Comparison of ENCODE assay signal across 8 cellular contexts in genomic region chr1:116417678-116418077, GRCh38.
DNase-seq lines count a peak whose midpoint lies in the region; ATAC-seq and TF ChIP-seq lines count a peak whose summit lies in the region.

No MANE protein-coding gene starts in this region.

- no peaks in the 10 kb centered on the region for H3K27me3 ChIP-seq in DOHH2 (ENCODE audit: control insufficient read depth, low read length)

- H3K36me3 ChIP-seq in DOHH2 (ENCODE audit: control insufficient read depth, low read length) (peaks cover 3% of the 10 kb centered on the region), SK-N-MC (ENCODE audit: insufficient read depth, low read length) (no peaks in the 10 kb centered on the region)

- peaks cover 23% of the 10 kb centered on the region for H3K4me1 ChIP-seq in DOHH2 (ENCODE audit: control insufficient read depth, low read length)

- no peaks in the 10 kb centered on the region for H3K9me2 ChIP-seq in DOHH2 (replicated peaks; ENCODE audit: control insufficient read depth, low read length)

- H3K9me3 ChIP-seq in DOHH2 (ENCODE audit: control insufficient read depth, insufficient read depth, low read length), result no peaks in the 10 kb centered on the region
- H3K9me3 ChIP-seq in SK-N-MC (ENCODE audit: low read depth, low read length), result no peaks in the 10 kb centered on the region

- 0 out of 2 replicates have a peak, but pooled peaks cover 2% of the 10 kb centered on the region for H3F3A ChIP-seq in DOHH2 (ENCODE audit: control insufficient read depth, insufficient read depth)

- peaks cover 23% of the 10 kb centered on the region for H3K79me2 ChIP-seq in DOHH2 (ENCODE audit: control insufficient read depth, low read length)

- H3K4me2 ChIP-seq in DOHH2 (ENCODE audit: low read length), result peak overlapping the region; percentile 87

- peak overlapping the region; percentile 100 for H3K4me3 ChIP-seq in DOHH2 (ENCODE audit: low read length)
- peak overlapping the region; percentile 60 for H3K4me3 ChIP-seq in SK-N-MC
- H3K4me3 ChIP-seq in fibroblast of mammary gland (ENCODE audit: control insufficient read depth, low read depth, low read length), result peak overlapping the region; percentile 79

- DNase-seq in SK-N-MC (ENCODE audit: low read depth, low spot score) (no peak), fibroblast of mammary gland (ENCODE audit: low read depth) (no peak), pons (ENCODE audit: low spot score) (peak; percentile 22), DMS153 treated with DMSO at 0.1 percent for 48 hours (lab: John Stamatoyannopoulos, UW; ENCODE audit: unreplicated experiment) (no peak)

- ATAC-seq in HG03460 (IDR thresholded peaks at IDR 0.05; ENCODE audit: unreplicated experiment), result no peak
- no peak for ATAC-seq in HG03159 (IDR thresholded peaks at IDR 0.05; ENCODE audit: unreplicated experiment)
- ATAC-seq in HG02981 (IDR thresholded peaks at IDR 0.05; ENCODE audit: unreplicated experiment), result no peak

- H4K20me1 ChIP-seq in DOHH2 (ENCODE audit: control insufficient read depth, insufficient read depth, low read depth, low read length), result no peaks in the 10 kb centered on the region

- H3K9ac ChIP-seq in SK-N-MC (ENCODE audit: insufficient read length), result no peak overlapping the region

- TF ChIP-seq CTCF in DOHH2 (IDR thresholded peaks at IDR 0.05; ENCODE audit: low read depth, low read length, poor library complexity, severe bottlenecking) (no peak), fibroblast of mammary gland (conservative IDR thresholded peaks at IDR 0.05; ENCODE audit: control insufficient read depth, insufficient read depth, low read depth, low read length) (no peak)

- H3K27ac ChIP-seq in DOHH2 (ENCODE audit: low read depth, low read length), result peak overlapping the region; percentile 48; the same call in 1 of the 2 replicates
- H3K27ac ChIP-seq in SK-N-MC, result no peak overlapping the region
